In the genomic region with DNA sequence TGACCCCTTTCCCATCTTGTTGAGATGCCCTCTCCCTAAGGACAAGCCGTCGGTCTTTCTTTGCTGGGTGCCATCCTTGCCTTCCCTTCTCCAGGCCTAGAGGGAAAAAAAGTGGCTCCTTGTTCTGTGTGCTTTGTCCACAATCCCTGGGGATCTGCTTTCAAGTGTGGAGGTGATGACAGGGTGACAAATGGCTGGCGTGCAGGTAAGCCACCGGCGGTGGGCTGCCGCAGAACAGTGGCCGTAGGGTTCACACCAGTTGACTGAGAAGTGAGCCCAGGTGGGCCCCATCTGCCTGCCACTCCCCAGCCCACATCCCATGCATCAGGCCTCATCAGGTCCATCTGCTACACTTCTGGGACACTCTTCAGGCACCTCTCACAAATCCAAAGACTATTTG, we compare ENCODE assay signal across 19 cellular contexts. TPM values are rescaled to one million over a fixed set of nuclear protein-coding genes. Genes with fewer than 3 reads are reported as not detected.
DNase-seq lines count a peak whose midpoint lies in the region; ATAC-seq lines count a peak whose summit lies in the region.
"Had no signal": no experiment of that assay in that cellular context is flagged by ENCODE, and none has a peak within 500 bp of the region (broad histone marks: within the 10 kb centered on the region; RNA-seq: fewer than 3 reads in every experiment).

No MANE protein-coding gene starts in this region.

- no peak overlapping the region for H3K27ac Mint-ChIP-seq in activated CD8-positive, alpha-beta memory T cell treated with anti-CD3 and anti-CD28 coated beads, Interleukin-2, amount 10 ng/mL, durations not matched to agents 7 days and 5 days
- H3K27ac Mint-ChIP-seq in naive thymus-derived CD8-positive, alpha-beta T cell = no peak overlapping the region

- ATAC-seq in activated CD8-positive, alpha-beta memory T cell treated with anti-CD3 and anti-CD28 coated beads, Interleukin-2, amount 10 ng/mL, durations not matched to agents 7 days and 5 days = no peak
- no peak for ATAC-seq in GM21825 (IDR thresholded peaks at IDR 0.05; ENCODE audit: unreplicated experiment)
- ATAC-seq in naive thymus-derived CD8-positive, alpha-beta T cell = no peak
- ATAC-seq: HCT116 had no signal

- no peaks in the 10 kb centered on the region for H3K36me3 Mint-ChIP-seq in activated CD8-positive, alpha-beta memory T cell treated with anti-CD3 and anti-CD28 coated beads, Interleukin-2, amount 10 ng/mL, durations not matched to agents 7 days and 5 days
- H3K36me3 Mint-ChIP-seq in naive thymus-derived CD8-positive, alpha-beta T cell = no peaks in the 10 kb centered on the region

- POLR2A ChIA-PET in naive thymus-derived CD8-positive, alpha-beta T cell (lab: Charles Lee) = no interaction called here

- CTCF ChIA-PET in activated CD8-positive, alpha-beta memory T cell treated with anti-CD3 and anti-CD28 coated beads, Interleukin-2, amount 10 ng/mL, durations not matched to agents 7 days and 5 days (lab: Charles Lee) = no interaction called here

- peaks cover 3% of the 10 kb centered on the region for H3K27me3 Mint-ChIP-seq in activated CD8-positive, alpha-beta memory T cell treated with anti-CD3 and anti-CD28 coated beads, Interleukin-2, amount 10 ng/mL, durations not matched to agents 7 days and 5 days
- peaks cover 0 to 36% (median 4%) of the 10 kb centered on the region in 5 donors for H3K27me3 Mint-ChIP-seq in naive thymus-derived CD8-positive, alpha-beta T cell

- peak; percentile 9 for DNase-seq in activated CD8-positive, alpha-beta memory T cell treated with anti-CD3 and anti-CD28 coated beads, Interleukin-2, amount 10 ng/mL, durations not matched to agents 7 days and 5 days
- no peak for DNase-seq in activated CD8-positive, alpha-beta memory T cell treated with anti-CD3 and anti-CD28 coated beads, Interleukin-2, amount 50 U/mL, for 4 hours
- DNase-seq in NCI-H146 (lab: John Stamatoyannopoulos, UW) (peak; percentile 63), NCI-H2171 treated with DMSO at 0.1 percent for 48 hours (lab: John Stamatoyannopoulos, UW) (peak; percentile 81)
- no peak for DNase-seq in activated effector memory CD4-positive, alpha-beta T cell treated with Interleukin-2 at 50 U/mL for 16 hours
- DNase-seq in naive thymus-derived CD8-positive, alpha-beta T cell = no peak
- DNase-seq: ACHN; AML-193; Caco-2; DND-41; GM23248; NCI-H1105 treated with DMSO at 0.1 percent for 48 hours; NCI-H2081 treated with DMSO at 0.1 percent for 48 hours; NK-92 treated with Interleukin-12 subunit alpha and Interleukin-12 subunit beta, amount 100 ng/mL, for 24 hours; SJCRH30 had no signal

- H3K4me1 Mint-ChIP-seq in activated CD8-positive, alpha-beta memory T cell treated with anti-CD3 and anti-CD28 coated beads, Interleukin-2, amount 10 ng/mL, durations not matched to agents 7 days and 5 days = no peaks in the 10 kb centered on the region
- H3K4me1 Mint-ChIP-seq in naive thymus-derived CD8-positive, alpha-beta T cell = no peaks in the 10 kb centered on the region

- H3K9me3 Mint-ChIP-seq in activated CD8-positive, alpha-beta memory T cell treated with anti-CD3 and anti-CD28 coated beads, Interleukin-2, amount 10 ng/mL, durations not matched to agents 7 days and 5 days (ENCODE audit: low read depth) = no peaks in the 10 kb centered on the region
- H3K9me3 Mint-ChIP-seq in naive thymus-derived CD8-positive, alpha-beta T cell = no peaks in the 10 kb centered on the region

- H3K4me3 Mint-ChIP-seq in activated CD8-positive, alpha-beta memory T cell treated with anti-CD3 and anti-CD28 coated beads, Interleukin-2, amount 10 ng/mL, durations not matched to agents 7 days and 5 days = no peak overlapping the region
- H3K4me3 Mint-ChIP-seq in naive thymus-derived CD8-positive, alpha-beta T cell = no peak overlapping the region

RNA-seq across cellular contexts. Expression of gene CALB2, which starts 11.4 kb away (rescaled TPM):
- total RNA-seq in activated CD8-positive, alpha-beta memory T cell treated with anti-CD3 and anti-CD28 coated beads, Interleukin-2, amount 10 ng/mL, durations not matched to agents 7 days and 5 days = not detected
- total RNA-seq in naive thymus-derived CD8-positive, alpha-beta T cell = not detected
- polyA plus RNA-seq in naive thymus-derived CD8-positive, alpha-beta T cell = not detected
- total RNA-seq: Caco-2; OCI-LY7; SJCRH30; T-helper 2 cell treated with Interferon-gamma antibody and Interleukin-4, amounts not matched to agents 100 ng/mL and 5 ng/mL, for 36 hours had no signal

RNA-seq across cellular contexts. Expression of gene CMTR2, which starts 57.9 kb away (rescaled TPM):
- total RNA-seq in activated CD8-positive, alpha-beta memory T cell treated with anti-CD3 and anti-CD28 coated beads, Interleukin-2, amount 10 ng/mL, durations not matched to agents 7 days and 5 days = 10 to 100 TPM; 16.1 to 20.8 TPM
- total RNA-seq in naive thymus-derived CD8-positive, alpha-beta T cell = 10 to 100 TPM; 25.2 to 25.6 TPM
- 10 to 100 TPM; 16.6 to 24.1 (median 22.0) TPM for polyA plus RNA-seq in naive thymus-derived CD8-positive, alpha-beta T cell

Comparison
In these comparisons a context has a peak if more than half of its experiments do, and no peak if none do; other contexts are left out.
1. DNase-seq: peak in activated CD8-positive, alpha-beta memory T cell treated with anti-CD3 and anti-CD28 coated beads, Interleukin-2, amount 10 ng/mL, durations not matched to agents 7 days and 5 days (single experiment), NCI-H146 (single experiment) and NCI-H2171 treated with DMSO at 0.1 percent for 48 hours (single experiment); none in activated CD8-positive, alpha-beta memory T cell treated with anti-CD3 and anti-CD28 coated beads, Interleukin-2, amount 50 U/mL, for 4 hours (single experiment), activated effector memory CD4-positive, alpha-beta T cell treated with Interleukin-2 at 50 U/mL for 16 hours (single experiment) and naive thymus-derived CD8-positive, alpha-beta T cell (0 of 10).